23 cellular contexts compared by ENCODE assay signal in the genomic region with DNA sequence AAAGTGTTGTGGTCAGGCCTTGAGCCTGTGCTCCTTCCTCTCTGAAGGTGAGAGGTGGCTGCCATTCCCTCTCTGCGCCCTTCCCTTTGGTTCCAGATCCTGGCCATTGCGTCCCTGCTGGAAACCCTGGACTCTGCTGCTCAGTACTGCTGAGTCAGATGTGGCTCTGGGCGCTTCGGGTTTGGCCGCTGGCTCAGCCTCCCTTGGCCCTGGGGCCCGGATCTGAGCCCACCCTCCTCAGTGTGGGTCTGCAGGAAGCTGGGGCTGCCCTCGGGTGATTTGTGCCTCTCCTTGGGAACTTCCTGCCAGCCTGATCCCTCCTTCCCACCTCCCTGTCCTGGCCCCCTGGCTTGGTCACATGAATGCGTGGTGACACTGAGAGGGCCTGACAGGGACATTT. TPM values are rescaled to one million over a fixed set of nuclear protein-coding genes. Genes with fewer than 3 reads are reported as not detected.
"Had no signal": no experiment of that assay in that cellular context is flagged by ENCODE, and none has a peak within 500 bp of the region (broad histone marks: within the 10 kb centered on the region; RNA-seq: fewer than 3 reads in every experiment).

No MANE protein-coding gene starts in this region.

- DNase-seq: activated CD4-positive, alpha-beta T cell treated with anti-CD3 and anti-CD28 coated beads, Interleukin-2, amount 10 ng/mL, durations not matched to agents 7 days and 5 days; activated CD8-positive, alpha-beta T cell treated with anti-CD3 and anti-CD28 coated beads, Interleukin-2, amount 10 ng/mL, durations not matched to agents 7 days and 5 days; activated naive CD4-positive, alpha-beta T cell treated with Interleukin-2 at 50 U/mL for 16 hours; activated T-cell treated with anti-CD3 and anti-CD28 coated beads, Interleukin-2, amount 50 U/mL, for 24 hours; central memory CD4-positive, alpha-beta T cell; colonic mucosa; endodermal cell; erythroblast; heart left ventricle; kidney glomerular epithelial cell; left ventricle myocardium superior; naive thymus-derived CD4-positive, alpha-beta T cell; pancreas; stomach; T1000; upper lobe of left lung had no signal

- ATAC-seq: activated CD4-positive, CD25-positive, alpha-beta regulatory T cell treated with anti-CD3 and anti-CD28 coated beads, Interleukin-2, amount 50 U/mL, for 24 hours; activated CD8-positive, alpha-beta T cell treated with anti-CD3 and anti-CD28 coated beads, Interleukin-2, amount 10 ng/mL, durations not matched to agents 7 days and 5 days; heart left ventricle; left ventricle myocardium superior; naive thymus-derived CD4-positive, alpha-beta T cell had no signal

- H3K4me1 ChIP-seq: colonic mucosa, heart left ventricle, pancreas, upper lobe of left lung had no signal

- H3K4me3 Mint-ChIP-seq: activated CD4-positive, alpha-beta T cell treated with anti-CD3 and anti-CD28 coated beads, Interleukin-2, amount 10 ng/mL, durations not matched to agents 7 days and 5 days; activated CD8-positive, alpha-beta T cell treated with anti-CD3 and anti-CD28 coated beads, Interleukin-2, amount 10 ng/mL, durations not matched to agents 7 days and 5 days; activated T-cell treated with anti-CD3 and anti-CD28 coated beads, Interleukin-2, amount 50 U/mL, for 24 hours; brain; endodermal cell; memory B cell; naive thymus-derived CD4-positive, alpha-beta T cell had no signal

- H3K27me3 Mint-ChIP-seq: activated CD4-positive, alpha-beta T cell treated with anti-CD3 and anti-CD28 coated beads, Interleukin-2, amount 10 ng/mL, durations not matched to agents 7 days and 5 days; activated T-cell treated with anti-CD3 and anti-CD28 coated beads, Interleukin-2, amount 50 U/mL, for 24 hours; memory B cell; naive thymus-derived CD4-positive, alpha-beta T cell had no signal

- H3K4me3 ChIP-seq: colonic mucosa, heart left ventricle, pancreas, stomach, upper lobe of left lung had no signal

- H3K27ac ChIP-seq: colonic mucosa, heart left ventricle, pancreas, stomach, upper lobe of left lung had no signal

- H3K27ac Mint-ChIP-seq: activated CD4-positive, alpha-beta T cell treated with anti-CD3 and anti-CD28 coated beads, Interleukin-2, amount 10 ng/mL, durations not matched to agents 7 days and 5 days; activated CD8-positive, alpha-beta T cell treated with anti-CD3 and anti-CD28 coated beads, Interleukin-2, amount 10 ng/mL, durations not matched to agents 7 days and 5 days; activated T-cell treated with anti-CD3 and anti-CD28 coated beads, Interleukin-2, amount 50 U/mL, for 24 hours; activated T-helper 2 cell treated with anti-CD3 and anti-CD28 coated beads, Interferon-gamma antibody, Interleukin-2, Interleukin-4, amounts not matched to agents 10 μg/mL and 5 μg/mL and 100 μg/mL, durations not matched to agents 14 hours and 24 hours and 36 hours; brain; endodermal cell; memory B cell had no signal

- H3K9me3 Mint-ChIP-seq: activated CD4-positive, alpha-beta T cell treated with anti-CD3 and anti-CD28 coated beads, Interleukin-2, amount 10 ng/mL, durations not matched to agents 7 days and 5 days; activated T-cell treated with anti-CD3 and anti-CD28 coated beads, Interleukin-2, amount 50 U/mL, for 24 hours; activated T-helper 2 cell treated with anti-CD3 and anti-CD28 coated beads, Interferon-gamma antibody, Interleukin-2, Interleukin-4, amounts not matched to agents 10 μg/mL and 5 μg/mL and 100 μg/mL, durations not matched to agents 14 hours and 24 hours and 36 hours; brain; endodermal cell; memory B cell; naive thymus-derived CD4-positive, alpha-beta T cell had no signal

- H3K4me1 Mint-ChIP-seq: endodermal cell, memory B cell had no signal

- H3K9me3 ChIP-seq: colonic mucosa, heart left ventricle, pancreas, stomach, upper lobe of left lung had no signal

- H3K27me3 ChIP-seq: colonic mucosa, heart left ventricle, pancreas, stomach, upper lobe of left lung had no signal

RNA-seq across cellular contexts. Expression of gene LHX4, which starts 43.2 kb away (rescaled TPM):
- total RNA-seq: activated CD4-positive, alpha-beta T cell treated with anti-CD3 and anti-CD28 coated beads, Interleukin-2, amount 10 ng/mL, durations not matched to agents 7 days and 5 days; activated CD8-positive, alpha-beta T cell treated with anti-CD3 and anti-CD28 coated beads, Interleukin-2, amount 10 ng/mL, durations not matched to agents 7 days and 5 days; activated T-helper 2 cell treated with anti-CD3 and anti-CD28 coated beads, Interferon-gamma antibody, Interleukin-2, Interleukin-4, amounts not matched to agents 10 μg/mL and 5 μg/mL and 100 μg/mL, durations not matched to agents 14 hours and 24 hours and 36 hours; endodermal cell; frontal cortex; heart left ventricle; left ventricle myocardium superior; T-helper 1 cell treated with Interleukin-12 subunit alpha and Interleukin-12 subunit beta and Interleukin-4 antibody, amounts not matched to agents 30 ng/mL and 1 ng/mL, for 36 hours; temporal lobe had no signal
- polyA plus RNA-seq: heart left ventricle had no signal
